In the genomic region with DNA sequence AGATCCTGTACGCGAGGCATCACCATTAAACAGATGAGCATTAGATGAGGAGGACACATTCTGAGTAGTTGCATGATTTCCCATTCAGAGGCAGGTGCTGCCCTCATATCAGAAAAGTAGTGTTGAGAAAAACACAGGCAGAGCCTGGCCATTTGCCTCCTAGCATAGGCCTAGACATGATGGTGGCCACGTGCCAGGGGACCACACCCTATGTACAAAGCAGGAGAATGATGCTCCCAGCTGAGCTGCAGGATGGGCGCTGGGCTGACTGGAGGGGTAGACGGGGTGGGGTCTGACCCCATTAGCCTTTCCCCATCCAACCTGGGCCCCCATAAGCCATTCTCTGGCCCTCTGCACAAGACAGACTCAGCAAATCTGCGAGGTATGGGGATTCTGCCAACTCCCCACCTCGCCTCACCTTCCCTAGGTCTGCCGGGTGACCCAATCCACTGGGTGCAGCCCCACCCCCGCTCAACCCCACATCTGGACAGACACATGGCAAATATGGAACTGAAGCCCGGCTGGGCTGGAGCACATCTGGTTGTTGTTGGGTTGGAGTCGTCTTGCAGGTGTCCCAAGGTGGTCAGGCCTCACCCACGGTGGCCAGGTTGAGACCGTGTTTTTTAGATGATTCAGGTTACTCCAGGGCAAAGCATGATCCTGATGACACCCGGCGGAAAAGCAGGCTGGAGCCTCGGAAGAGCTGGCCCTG, we compare ENCODE assay signal across 15 cellular contexts. TPM values are rescaled to one million over a fixed set of nuclear protein-coding genes. Genes with fewer than 3 reads are reported as not detected.
DNase-seq lines count a peak whose midpoint lies in the region; ATAC-seq and TF ChIP-seq lines count a peak whose summit lies in the region.
"Had no signal": no experiment of that assay in that cellular context is flagged by ENCODE, and none has a peak within 500 bp of the region (broad histone marks: within the 10 kb centered on the region; RNA-seq: fewer than 3 reads in every experiment).

No MANE protein-coding gene starts in this region.

- no peak overlapping the region for H3K4me3 ChIP-seq in choroid plexus epithelial cell (ENCODE audit: low read depth, low read length)
- H3K4me3 ChIP-seq in lower leg skin (ENCODE audit: low read depth, poor library complexity, severe bottlenecking): no peak overlapping the region
- no peak overlapping the region for H3K4me3 ChIP-seq in upper lobe of right lung
- H3K4me3 ChIP-seq: dorsolateral prefrontal cortex, SJCRH30 had no signal

- no peaks in the 10 kb centered on the region for H3K27me3 ChIP-seq in upper lobe of right lung
- H3K27me3 ChIP-seq: dorsolateral prefrontal cortex, SJCRH30 had no signal

- H3K27ac Mint-ChIP-seq in activated naive CD8-positive, alpha-beta T cell: peak overlapping the region; percentile 28
- no peak overlapping the region for H3K27ac Mint-ChIP-seq in activated naive CD8-positive, alpha-beta T cell treated with anti-CD3 and anti-CD28 coated beads, Interleukin-2, amount 50 U/mL, for 24 hours
- H3K27ac Mint-ChIP-seq: nephron had no signal

- peaks cover 72% of the 10 kb centered on the region for H3K36me3 ChIP-seq in upper lobe of right lung

- TF ChIP-seq POLR2A in lower leg skin (IDR thresholded peaks at IDR 0.05): no peak

- TF ChIP-seq CTCF in choroid plexus epithelial cell (conservative IDR thresholded peaks at IDR 0.05; ENCODE audit: low read depth, low read length) (no peak), lower leg skin (IDR thresholded peaks at IDR 0.05) (no peak), upper lobe of right lung (IDR thresholded peaks at IDR 0.05) (no peak)

- no peak for DNase-seq in activated naive CD8-positive, alpha-beta T cell treated with anti-CD3 and anti-CD28 coated beads, Interleukin-2, amount 50 U/mL, for 24 hours
- peak; percentile 31 for DNase-seq in choroid plexus epithelial cell (ENCODE audit: low read depth)
- DNase-seq in lower leg skin (ENCODE audit: low spot score in 2 of 2): peak; percentile 82 to 93
- no peak for DNase-seq in upper lobe of right lung
- no peak for DNase-seq in T-helper 2 cell
- DNase-seq in NOMO-1 treated with dmso at 0.1 percent for 144 hours (lab: John Stamatoyannopoulos, UW; ENCODE audit: unreplicated experiment): no peak
- DNase-seq: kidney glomerular epithelial cell; NCI-H1417 treated with DMSO at 0.1 percent for 48 hours; NCI-H774; SJCRH30; stimulated activated CD4-positive, alpha-beta T cell treated with anti-CD3 and anti-CD28 coated beads, Interleukin-15, amount 100 ng/mL, for 24 hours had no signal

- ATAC-seq in activated naive CD8-positive, alpha-beta T cell treated with anti-CD3 and anti-CD28 coated beads, Interleukin-2, amount 50 U/mL, for 24 hours: no peak
- no peak for ATAC-seq in upper lobe of right lung
- no peak for ATAC-seq in GM21576 (IDR thresholded peaks at IDR 0.05; ENCODE audit: unreplicated experiment)

- peaks cover 14% of the 10 kb centered on the region for H3K4me1 ChIP-seq in upper lobe of right lung

- intact Hi-C loops in lower leg skin (cut with DNase I; ENCODE audit: low total_unique reads): no loop called here
- intact Hi-C loops in upper lobe of right lung (cut with DNase I): no loop called here

- H3K36me3 Mint-ChIP-seq in activated naive CD8-positive, alpha-beta T cell: peaks cover 3% of the 10 kb centered on the region
- peaks cover 34% of the 10 kb centered on the region for H3K36me3 Mint-ChIP-seq in activated naive CD8-positive, alpha-beta T cell treated with anti-CD3 and anti-CD28 coated beads, Interleukin-2, amount 50 U/mL, for 24 hours (ENCODE audit: low read depth)

- H3K9me3 ChIP-seq in upper lobe of right lung: no peaks in the 10 kb centered on the region
- H3K9me3 ChIP-seq: SJCRH30 had no signal

- H3K27ac ChIP-seq in upper lobe of right lung: peak overlapping the region; percentile 30
- H3K27ac ChIP-seq: SJCRH30 had no signal

- H3K9me3 Mint-ChIP-seq in activated naive CD8-positive, alpha-beta T cell (ENCODE audit: low read depth): no peaks in the 10 kb centered on the region
- no peaks in the 10 kb centered on the region for H3K9me3 Mint-ChIP-seq in activated naive CD8-positive, alpha-beta T cell treated with anti-CD3 and anti-CD28 coated beads, Interleukin-2, amount 50 U/mL, for 24 hours
- H3K9me3 Mint-ChIP-seq: nephron had no signal

- WGBS in lower leg skin, 2 donors: 44 to 55% methylated on average over 16 of the region's 16 CpGs

- no peak overlapping the region for H3K4me3 Mint-ChIP-seq in activated naive CD8-positive, alpha-beta T cell
- no peak overlapping the region for H3K4me3 Mint-ChIP-seq in activated naive CD8-positive, alpha-beta T cell treated with anti-CD3 and anti-CD28 coated beads, Interleukin-2, amount 50 U/mL, for 24 hours
- H3K4me3 Mint-ChIP-seq: nephron had no signal

- H3K4me1 Mint-ChIP-seq in activated naive CD8-positive, alpha-beta T cell (ENCODE audit: low read depth): peaks cover 22% of the 10 kb centered on the region
- H3K4me1 Mint-ChIP-seq in activated naive CD8-positive, alpha-beta T cell treated with anti-CD3 and anti-CD28 coated beads, Interleukin-2, amount 50 U/mL, for 24 hours: peaks cover 10% of the 10 kb centered on the region
- H3K4me1 Mint-ChIP-seq: nephron had no signal

- no peaks in the 10 kb centered on the region for H3K27me3 Mint-ChIP-seq in activated naive CD8-positive, alpha-beta T cell
- H3K27me3 Mint-ChIP-seq in activated naive CD8-positive, alpha-beta T cell treated with anti-CD3 and anti-CD28 coated beads, Interleukin-2, amount 50 U/mL, for 24 hours: no peaks in the 10 kb centered on the region

RNA-seq across cellular contexts. Expression of a gene that starts 13.9 kb away (rescaled TPM):
- total RNA-seq in lower leg skin: 10 to 100 TPM in 1 of 4 donors, 1 to 10 TPM in 3; 2.1 to 18.5 (median 2.7) TPM
- 3.4 TPM for total RNA-seq in upper lobe of right lung
- total RNA-seq: SJCRH30 had no signal

RNA-seq across cellular contexts. Expression of a gene that starts 17.6 kb away (rescaled TPM):
- 100 to 1,000 TPM; 166 to 219 (median 188) TPM for total RNA-seq in lower leg skin
- total RNA-seq in upper lobe of right lung: 194 TPM

RNA-seq across cellular contexts. Expression of a gene that starts 37.0 kb away (rescaled TPM):
- total RNA-seq in lower leg skin (1 to 10 TPM; 2.7 to 9.2 (median 5.2) TPM), upper lobe of right lung (56.9 TPM)
- total RNA-seq: SJCRH30 had no signal

Comparison
In these comparisons a context has a peak if more than half of its experiments do, and no peak if none do; other contexts are left out.
1. DNase-seq: peak in choroid plexus epithelial cell (single experiment) and lower leg skin (2 of 2); none in activated naive CD8-positive, alpha-beta T cell treated with anti-CD3 and anti-CD28 coated beads, Interleukin-2, amount 50 U/mL, for 24 hours (single experiment), upper lobe of right lung (single experiment), T-helper 2 cell (0 of 5) and NOMO-1 treated with dmso at 0.1 percent for 144 hours (single experiment).